Comparison of ENCODE assay signal across 8 cellular contexts in genomic region chr4:128060620-128061565, GRCh38.
DNase-seq lines count a peak whose midpoint lies in the region; TF ChIP-seq lines count a peak whose summit lies in the region.

Gene LARP1B, plus strand, starts transcription at chr4:128061312. Its CDS starts 13,640 bp downstream, at chr4:128074952.

- H3K4me3 ChIP-seq in MM.1S (ENCODE audit: low read length) (peak within 1 kb of the TSS; percentile 64), foreskin fibroblast (ENCODE audit: low read depth in 1 of 2, low read length in 2 of 2) (peak within 1 kb of the TSS; percentile 76 to 85), neuron (ENCODE audit: low read length) (peak within 1 kb of the TSS; percentile 59)

- H3K4me2 ChIP-seq in MM.1S (ENCODE audit: low read depth, low read length): peak within 1 kb of the TSS; percentile 85

- H4K20me1 ChIP-seq in MM.1S (ENCODE audit: insufficient read depth, low read length): no peaks in the 10 kb centered on the region

- 0 out of 2 replicates have a peak, but pooled peaks cover 2% of the 10 kb centered on the region for H3K4me1 ChIP-seq in MM.1S (ENCODE audit: low read length)
- peaks cover 2% of the 10 kb centered on the region for H3K4me1 ChIP-seq in neuron (ENCODE audit: insufficient read depth, low read length)

- H3K9me2 ChIP-seq in MM.1S (replicated peaks; ENCODE audit: insufficient read depth, low read length): no peaks in the 10 kb centered on the region

- H3K27me3 ChIP-seq in MM.1S (replicated peaks; ENCODE audit: insufficient read depth, low read length): no peaks in the 10 kb centered on the region
- no peaks in the 10 kb centered on the region for H3K27me3 ChIP-seq in neuron (ENCODE audit: insufficient read depth, low read length)

- H3K79me2 ChIP-seq in MM.1S (ENCODE audit: low read length): peaks cover 41% of the 10 kb centered on the region

- H3F3A ChIP-seq in MM.1S (ENCODE audit: insufficient read depth, low read length): peaks cover 14% of the 10 kb centered on the region

- no peak for TF ChIP-seq CTCF in MM.1S (IDR thresholded peaks at IDR 0.05; ENCODE audit: low read length)
- no peak for TF ChIP-seq CTCF in foreskin fibroblast (IDR thresholded peaks at IDR 0.05; ENCODE audit: low read depth, low read length)

- H2AFZ ChIP-seq in MM.1S (ENCODE audit: low read length): peak within 1 kb of the TSS; percentile 47
- peak within 1 kb of the TSS; percentile 98 for H2AFZ ChIP-seq in neuron (ENCODE audit: low read depth, low read length)

- H3K36me3 ChIP-seq in MM.1S (replicated peaks; ENCODE audit: insufficient read depth, low read length) (no peaks in the 10 kb centered on the region), neuron (ENCODE audit: insufficient read depth, low read length) (no peaks in the 10 kb centered on the region)

- H3K9me3 ChIP-seq in MM.1S (replicated peaks; ENCODE audit: insufficient read depth, low read length) (no peaks in the 10 kb centered on the region), neuron (ENCODE audit: low read length) (no peaks in the 10 kb centered on the region)

- H3K27ac ChIP-seq in MM.1S (ENCODE audit: low read length): peak within 1 kb of the TSS; percentile 95

- DNase-seq in GDM1 (lab: John Stamatoyannopoulos, UW) (peak; percentile 97), HCEC 1CT (peak; percentile 88), MM.1S (peak; percentile 96), SIG-M5 treated with dmso at 0.1 percent for 504 hours (lab: John Stamatoyannopoulos, UW; ENCODE audit: unreplicated experiment) (peak; percentile 88), activated gamma-delta T cell treated with Interleukin-2 at 50 U/mL for 16 hours (peak; percentile 89), foreskin fibroblast (peak; percentile 98 to 99), stromal cell of bone marrow (ENCODE audit: low read depth) (peak; percentile 90)

- peak within 1 kb of the TSS; percentile 96 for H3K9ac ChIP-seq in MM.1S (ENCODE audit: low read length)

Comparison
In these comparisons a context has a peak if more than half of its experiments do, and no peak if none do; other contexts are left out.
1. Peak in every context shown above with its lines: DNase-seq, H3K4me3 ChIP-seq and H3K27ac ChIP-seq.